24 cellular contexts compared by ENCODE assay signal in the genomic region with DNA sequence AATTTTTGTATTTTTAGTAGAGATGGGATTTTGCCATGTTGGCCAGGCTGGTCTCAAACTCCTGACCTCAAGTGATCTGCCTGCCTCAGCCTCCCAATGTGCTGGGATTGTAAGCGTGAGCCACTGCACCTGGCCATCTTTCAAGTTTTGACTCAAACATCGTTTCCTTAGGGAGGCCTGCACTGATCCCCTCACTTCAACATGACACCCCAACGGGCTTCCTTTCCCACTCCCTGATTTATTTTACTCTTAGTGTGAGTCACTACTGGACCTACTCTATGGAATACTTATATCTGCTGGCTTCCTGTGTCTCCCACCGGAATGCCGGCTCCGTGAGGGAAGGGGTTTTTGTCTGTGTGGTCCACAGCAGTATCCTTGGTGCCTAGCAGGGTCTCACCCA. TPM values are rescaled to one million over a fixed set of nuclear protein-coding genes. Genes with fewer than 3 reads are reported as not detected.
DNase-seq lines count a peak whose midpoint lies in the region; ATAC-seq, FAIRE-seq and TF ChIP-seq lines count a peak whose summit lies in the region.
"Had no signal": no experiment of that assay in that cellular context is flagged by ENCODE, and none has a peak within 500 bp of the region (broad histone marks: within the 10 kb centered on the region; RNA-seq: fewer than 3 reads in every experiment).

No MANE protein-coding gene starts in this region.

- no peak for TF ChIP-seq CTCF in H1 (IDR thresholded peaks at IDR 0.05; ENCODE audit: control extremely low read depth in 1 of 3, insufficient read depth in 1 of 3, low read depth in 1 of 3, low read length in 3 of 3)
- TF ChIP-seq CTCF in smooth muscle cell (IDR thresholded peaks at IDR 0.05; ENCODE audit: borderline replicate concordance, insufficient read depth, poor library complexity, severe bottlenecking), result no peak

- no peak overlapping the region for H4K91ac ChIP-seq in H1 (replicated peaks; ENCODE audit: insufficient read length, low read length)

- peak; percentile 64 for DNase-seq in Daoy (ENCODE audit: low read depth)
- DNase-seq in NCI-H226, result peak; percentile 73
- DNase-seq in H1 (ENCODE audit: low read depth in 1 of 2, low spot score in 2 of 2), result no peak
- DNase-seq in smooth muscle cell (lab: John Stamatoyannopoulos, UW; ENCODE audit: unreplicated experiment), result no peak
- no peak for DNase-seq in NCI-H2107 (lab: John Stamatoyannopoulos, UW)
- DNase-seq: activated B cell treated with CpG ODN at 0.5 μM for 24 hours; NCI-H187 treated with DMSO at 0.1 percent for 48 hours; NCI-H345; NCI-H774; stimulated activated naive B cell treated with anti-CD40 and anti-IgM and Interleukin-4, amounts not matched to agents 10 μg/mL and 1 μg/mL and 100 μg/mL, for 72 hours; T1000 had no signal

- H4K5ac ChIP-seq in H1 (ENCODE audit: insufficient read length, low read depth, low read length), result no peak overlapping the region

- H2BK5ac ChIP-seq in H1 (ENCODE audit: low read depth, low read length), result no peak overlapping the region

- H3K36me3 ChIP-seq in H1 (ENCODE audit: control insufficient read depth in 2 of 4, insufficient read depth in 4 of 4, low read length in 3 of 4) (no peaks in the 10 kb centered on the region), smooth muscle cell (ENCODE audit: low read depth) (no peaks in the 10 kb centered on the region)
- H3K36me3 ChIP-seq: pancreas had no signal

- H3K14ac ChIP-seq in H1 (ENCODE audit: insufficient read length), result no peak overlapping the region

- no peak overlapping the region for H3K23ac ChIP-seq in H1 (ENCODE audit: insufficient read length)

- 94% methylated on average over 6 of the region's 6 CpGs; no CpG with 5 or more reads in 1 of the 2 experiments for WGBS in H1 (ENCODE audit: extremely low coverage in 1 of 2, insufficient coverage in 1 of 2, insufficient read length in 1 of 2, insufficient replicate concordance in 2 of 2, low coverage in 1 of 2, low lambda C conversion rate in 2 of 2, missing lambda C conversion rate in 1 of 2), 2 experiments
- WGBS in smooth muscle cell (ENCODE audit: low lambda C conversion rate), result 47% methylated on average over 6 of the region's 6 CpGs

- no peak overlapping the region for H3K9ac ChIP-seq in H1 (replicated peaks in 1 of 4; ENCODE audit: extremely low read depth in 1 of 4, low read depth in 3 of 4, low read length in 3 of 4)
- H3K9ac ChIP-seq in smooth muscle cell (ENCODE audit: low read depth), result no peak overlapping the region
- H3K9ac ChIP-seq: KMS-11 had no signal

- CTCF ChIA-PET in H1 (lab: Charles Lee; ENCODE audit: partially characterized antibody), result interaction anchor here (0.7 to 6.0 kb wide), 18 partner anchors 10 to 71 kb away, joined by 3 to 26 read pairs (median 4); a partner anchor contains a TSS

- peaks cover 10% of the 10 kb centered on the region for H3F3A ChIP-seq in smooth muscle cell (ENCODE audit: low read depth)

- no peaks in the 10 kb centered on the region for H3K9me3 ChIP-seq in H1 (ENCODE audit: insufficient read depth in 2 of 2, low read depth in 1 of 2, low read length in 1 of 2)
- no peaks in the 10 kb centered on the region for H3K9me3 ChIP-seq in smooth muscle cell (replicated peaks; ENCODE audit: low read depth)
- H3K9me3 ChIP-seq: pancreas, testis had no signal

- H3K79me2 ChIP-seq in H1 (ENCODE audit: control insufficient read depth in 1 of 2, insufficient read depth in 2 of 2, low read length in 2 of 2) (peaks cover 0 to 3% of the 10 kb centered on the region in 2 experiments; a peak in 1 of 4 replicates), smooth muscle cell (ENCODE audit: low read depth) (no peaks in the 10 kb centered on the region)

- H3K27ac ChIP-seq in H1 (ENCODE audit: low read depth, low read length) (no peak overlapping the region), smooth muscle cell (ENCODE audit: low read depth) (no peak overlapping the region)
- H3K27ac ChIP-seq: KMS-11, pancreas, RWPE1, testis had no signal

- POLR2A ChIA-PET in H1 (lab: Charles Lee; ENCODE audit: partially characterized antibody), result interaction anchor here (2.0 to 2.9 kb wide), 2 partner anchors 12 to 22 kb away, joined by 8 to 15 read pairs; no protein-coding TSS in a partner anchor

- H3K18ac ChIP-seq in H1 (ENCODE audit: extremely low read depth, low read length), result no peak overlapping the region

- peaks cover 4% of the 10 kb centered on the region for H3K23me2 ChIP-seq in H1 (ENCODE audit: low read depth, low read length)

- no peak overlapping the region for H3K56ac ChIP-seq in H1 (replicated peaks; ENCODE audit: insufficient read length, low read depth, low read length)

- no peak overlapping the region for H2AFZ ChIP-seq in H1 (ENCODE audit: low read length)
- H2AFZ ChIP-seq in smooth muscle cell (ENCODE audit: low read depth), result peak overlapping the region; percentile 65

- TF ChIP-seq EP300 in H1 (IDR thresholded peaks at IDR 0.05; ENCODE audit: borderline replicate concordance in 1 of 2, low read depth in 2 of 2, low read length in 2 of 2), result no peak

- ATAC-seq in HG03460 (IDR thresholded peaks at IDR 0.05; ENCODE audit: unreplicated experiment), result no peak
- no peak for ATAC-seq in HG02885 (IDR thresholded peaks at IDR 0.05; ENCODE audit: poor library complexity, unreplicated experiment)
- ATAC-seq: left colon had no signal

- H3K4me2 ChIP-seq in H1 (ENCODE audit: insufficient read depth in 1 of 2, low read depth in 2 of 2, low read length in 2 of 2) (no peak overlapping the region), smooth muscle cell (no peak overlapping the region)
- H3K4me2 ChIP-seq: KMS-11 had no signal

- no peak for TF ChIP-seq POLR2A in H1 (IDR thresholded peaks at IDR 0.05; ENCODE audit: control extremely low read depth in 1 of 2, low read depth in 2 of 2, low read length in 2 of 2)

- no peak overlapping the region for H4K8ac ChIP-seq in H1 (ENCODE audit: extremely low read depth, insufficient read depth, low read length)

- no peaks in the 10 kb centered on the region for H4K20me1 ChIP-seq in H1 (replicated peaks in 1 of 2; ENCODE audit: control insufficient read depth in 1 of 2, insufficient read depth in 2 of 2, low read length in 2 of 2)
- H4K20me1 ChIP-seq in smooth muscle cell (ENCODE audit: low read depth), result no peaks in the 10 kb centered on the region

- no peak overlapping the region for H3K4ac ChIP-seq in H1 (replicated peaks; ENCODE audit: insufficient read length, low read depth, low read length)

- 0 out of 2 replicates have a peak overlapping the region, but pooled peaks have one; percentile 61 for H2BK20ac ChIP-seq in H1 (ENCODE audit: low read length)

- no peak for TF ChIP-seq RAD21 in H1 (IDR thresholded peaks at IDR 0.05 in 1 of 2, conservative IDR thresholded peaks at IDR 0.05 in 1 of 2; ENCODE audit: low read depth in 2 of 2, low read length in 2 of 2)

- no peak for FAIRE-seq in H1 (lab: Jason Lieb, UNC)
- FAIRE-seq: pancreas had no signal

- H3K27me3 ChIP-seq in H1 (replicated peaks in 1 of 4; ENCODE audit: control insufficient read depth in 3 of 4, extremely low read depth in 1 of 4, insufficient read depth in 3 of 4, low read length in 3 of 4), result no peaks in the 10 kb centered on the region
- no peaks in the 10 kb centered on the region for H3K27me3 ChIP-seq in smooth muscle cell (ENCODE audit: low read depth)
- H3K27me3 ChIP-seq: pancreas, testis had no signal

- peaks cover 2 to 9% (median 6%) of the 10 kb centered on the region in 4 experiments for H3K4me1 ChIP-seq in H1 (replicated peaks in 1 of 4; ENCODE audit: control insufficient read depth in 3 of 4, insufficient read depth in 4 of 4, low read length in 3 of 4)
- no peaks in the 10 kb centered on the region for H3K4me1 ChIP-seq in smooth muscle cell (ENCODE audit: low read depth)
- H3K4me1 ChIP-seq: pancreas, testis had no signal

- H2BK120ac ChIP-seq in H1 (replicated peaks; ENCODE audit: low read depth, low read length), result no peak overlapping the region

- H2AK5ac ChIP-seq in H1 (ENCODE audit: low read depth, low read length), result 0 out of 2 replicates have a peak overlapping the region, but pooled peaks have one; percentile 3

- no peaks in the 10 kb centered on the region for H3K79me1 ChIP-seq in H1 (ENCODE audit: low read depth, low read length)

- peak overlapping the region; percentile 61; the same call in 1 of the 2 replicates for H2BK15ac ChIP-seq in H1 (ENCODE audit: low read length)

- H3K4me3 ChIP-seq in H1 (ENCODE audit: extremely low read depth in 1 of 4, insufficient read depth in 2 of 4, low read depth in 3 of 4, low read length in 4 of 4) (no peak overlapping the region), smooth muscle cell (no peak overlapping the region)
- H3K4me3 ChIP-seq: pancreas, testis had no signal

- peak overlapping the region; percentile 81; the same call in 1 of the 2 replicates for H2BK12ac ChIP-seq in H1 (ENCODE audit: low read depth, low read length)

RNA-seq across cellular contexts. Expression of a gene that starts 4.5 kb away (rescaled TPM):
- total RNA-seq in Daoy (2014; rRNA removed; shearing (Covaris generic)), result 3.1 and 6.6 TPM in 2 replicates
- 14.0 and 17.4 TPM in 2 replicates for total RNA-seq in H1 (2021; fragmentation: NEBNext Ultra II Directional; extraction: Animal tissue kit (Norgen Biotek cat#: 25700))
- polyA plus RNA-seq in H1 (2011; rRNA removed), result 6.9 and 16.1 TPM in 2 replicates
- 14.8 TPM for polyA plus RNA-seq in H1 (2011; cell fraction: cytosol; rRNA removed)
- polyA plus RNA-seq in H1 (2011; cell fraction: nucleus; rRNA removed), result 78.6 TPM
- polyA plus RNA-seq in H1 (2012, experiment 1 of 2), result 8.6 to 15.2 TPM (median 12.4 TPM) in 4 replicates
- polyA plus RNA-seq in H1 (2012, experiment 2 of 2), result 3.7 TPM
- polyA plus RNA-seq in H1 (2013, experiment 1 of 2), result 13.2 TPM
- 11.6 TPM for polyA plus RNA-seq in H1 (2013, experiment 2 of 2)
- 9.3 and 10.6 TPM in 2 replicates for polyA minus RNA-seq in H1 (2011; rRNA and poly(A)+ RNA removed)
- polyA minus RNA-seq in H1 (2011; cell fraction: cytosol; rRNA and poly(A)+ RNA removed), result 7.6 TPM
- 30.6 TPM for polyA minus RNA-seq in H1 (2011; cell fraction: nucleus; rRNA and poly(A)+ RNA removed)
- total RNA-seq in smooth muscle cell, result 13.1 and 18.3 TPM in 2 replicates
- 14.1 and 21.9 TPM in 2 replicates for polyA plus RNA-seq in smooth muscle cell
- total RNA-seq: HT1080 had no signal
- polyA plus RNA-seq: CD14-positive monocyte had no signal

RNA-seq across cellular contexts. Expression of a gene that starts 15.4 kb away (rescaled TPM):
- not detected in 2 replicates for total RNA-seq in Daoy (2014; rRNA removed; shearing (Covaris generic))
- not detected in 2 replicates for total RNA-seq in H1 (2021; fragmentation: NEBNext Ultra II Directional; extraction: Animal tissue kit (Norgen Biotek cat#: 25700))
- polyA plus RNA-seq in H1 (2011; rRNA removed), result not detected in 2 replicates
- polyA plus RNA-seq in H1 (2011; cell fraction: cytosol; rRNA removed), result not detected
- polyA plus RNA-seq in H1 (2011; cell fraction: nucleus; rRNA removed), result not detected
- not detected in 4 replicates for polyA plus RNA-seq in H1 (2012, experiment 1 of 2)
- not detected for polyA plus RNA-seq in H1 (2012, experiment 2 of 2)
- not detected for polyA plus RNA-seq in H1 (2013, experiment 1 of 2)
- not detected for polyA plus RNA-seq in H1 (2013, experiment 2 of 2)
- polyA minus RNA-seq in H1 (2011; rRNA and poly(A)+ RNA removed), result not detected in 2 replicates
- polyA minus RNA-seq in H1 (2011; cell fraction: cytosol; rRNA and poly(A)+ RNA removed), result not detected
- not detected for polyA minus RNA-seq in H1 (2011; cell fraction: nucleus; rRNA and poly(A)+ RNA removed)
- total RNA-seq in smooth muscle cell, result not detected in 2 replicates
- not detected in 2 replicates for polyA plus RNA-seq in smooth muscle cell
- total RNA-seq: activated B cell treated with CpG ODN at 0.5 μM for 24 hours; activated naive CD4-positive, alpha-beta T cell treated with anti-CD3 and anti-CD28 coated beads, Interleukin-2, amount 50 U/mL, for 72 hours; aorta; fibroblast of villous mesenchyme; HT1080; left colon; pancreas; right cardiac atrium had no signal
- polyA plus RNA-seq: aorta, CD14-positive monocyte, pancreas, right cardiac atrium had no signal

RNA-seq across cellular contexts. Expression of a gene that starts 37.8 kb away (rescaled TPM):
- total RNA-seq in Daoy (2014; rRNA removed; shearing (Covaris generic)), result 0.24 TPM in 1 of 2 replicates, not detected in the other
- total RNA-seq in H1 (2021; fragmentation: NEBNext Ultra II Directional; extraction: Animal tissue kit (Norgen Biotek cat#: 25700)), result 2.2 and 4.6 TPM in 2 replicates
- polyA plus RNA-seq in H1 (2011; rRNA removed) (1.4 and 3.1 TPM in 2 replicates), smooth muscle cell (1.4 and 4.1 TPM in 2 replicates)
- 1.6 TPM for polyA plus RNA-seq in H1 (2011; cell fraction: cytosol; rRNA removed)
- 2.8 TPM for polyA plus RNA-seq in H1 (2011; cell fraction: nucleus; rRNA removed)
- polyA plus RNA-seq in H1 (2012, experiment 1 of 2), result 6.5 to 9.2 TPM (median 8.1 TPM) in 4 replicates
- polyA plus RNA-seq in H1 (2012, experiment 2 of 2), result 2.3 TPM
- 3.7 TPM for polyA plus RNA-seq in H1 (2013, experiment 1 of 2)
- polyA plus RNA-seq in H1 (2013, experiment 2 of 2), result 3.5 TPM
- 3.1 and 5.2 TPM in 2 replicates for polyA minus RNA-seq in H1 (2011; rRNA and poly(A)+ RNA removed)
- polyA minus RNA-seq in H1 (2011; cell fraction: cytosol; rRNA and poly(A)+ RNA removed), result 2.1 TPM
- 3.9 TPM for polyA minus RNA-seq in H1 (2011; cell fraction: nucleus; rRNA and poly(A)+ RNA removed)
- total RNA-seq in smooth muscle cell, result 0.22 TPM in 1 of 2 replicates, not detected in the other
- total RNA-seq: HT1080 had no signal

Comparison
In these comparisons a context has a peak if more than half of its experiments do, and no peak if none do; other contexts are left out.
1. DNase-seq: peak in Daoy (single experiment) and NCI-H226 (single experiment); none in H1 (0 of 2), smooth muscle cell (single experiment) and NCI-H2107 (single experiment).